Comparison of ENCODE assay signal across 24 cellular contexts in genomic region chr16:54939537-54940278, GRCh38. TPM values are rescaled to one million over a fixed set of nuclear protein-coding genes. Genes with fewer than 3 reads are reported as not detected.
DNase-seq lines count a peak whose midpoint lies in the region; ATAC-seq, FAIRE-seq and TF ChIP-seq lines count a peak whose summit lies in the region.
"Had no signal": no experiment of that assay in that cellular context is flagged by ENCODE, and none has a peak within 500 bp of the region (broad histone marks: within the 10 kb centered on the region; RNA-seq: fewer than 3 reads in every experiment).

No MANE protein-coding gene starts in this region.

- H3K27ac ChIP-seq in endothelial cell of umbilical vein (ENCODE audit: insufficient read depth, low read depth, low read length) (no peak overlapping the region), mesendoderm (ENCODE audit: low read depth, low read length) (no peak overlapping the region), thyroid gland (no peak overlapping the region)
- H3K27ac ChIP-seq: adrenal gland, cardiac muscle cell, heart right ventricle, right atrium auricular region, tibial artery had no signal

- no peak overlapping the region for H3K4me3 ChIP-seq in endothelial cell of umbilical vein (replicated peaks in 1 of 3; ENCODE audit: insufficient read depth in 1 of 3, low read depth in 1 of 3, low read length in 3 of 3)
- no peak overlapping the region for H3K4me3 ChIP-seq in mesendoderm (ENCODE audit: low read length)
- H3K4me3 ChIP-seq in thyroid gland (replicated peaks in 1 of 3), result no peak overlapping the region
- H3K4me3 ChIP-seq: adrenal gland, cardiac muscle cell, tibial artery had no signal

- TF ChIP-seq POLR2A in endothelial cell of umbilical vein (IDR thresholded peaks at IDR 0.05; ENCODE audit: low read depth, low read length) (no peak), thyroid gland (IDR thresholded peaks at IDR 0.05) (no peak)

- H3K18ac ChIP-seq in mesendoderm (ENCODE audit: low read length), result no peak overlapping the region

- BruUV-seq in endothelial cell of umbilical vein (replicated peaks; lab: Mats Ljungman, UMichigan), result no TSS peak

- H4K20me1 ChIP-seq in endothelial cell of umbilical vein (replicated peaks; ENCODE audit: control insufficient read depth, extremely low read depth, insufficient read depth, low read length), result no peaks in the 10 kb centered on the region

- dilution Hi-C loops in endothelial cell of umbilical vein (cut with MboI; ENCODE audit: extremely low pct_ligation_motif_present, low sequenced_read_pairs), result no loop called here

- no peak overlapping the region for H2AFZ ChIP-seq in endothelial cell of umbilical vein (ENCODE audit: low read depth, low read length)

- intact Hi-C loops in left ventricle myocardium superior (cut with micrococcal nuclease), result no loop called here
- intact Hi-C loops in cardiac septum (cut with DNase I), result loop anchor here (5.0 to 10.0 kb wide), 3 partner anchors 307 to 745 kb away; no protein-coding TSS in a partner anchor
- intact Hi-C loops in endothelial cell of umbilical vein (cut with micrococcal nuclease), result loop anchor here (5.0 to 10.0 kb wide), 2 partner anchors 765 to 992 kb away; no protein-coding TSS in a partner anchor
- intact Hi-C loops in thyroid gland (cut with DNase I), result no loop called here

- H3K4me1 ChIP-seq in endothelial cell of umbilical vein (ENCODE audit: control insufficient read depth, extremely low read depth, insufficient read depth, low read length) (peaks cover 4% of the 10 kb centered on the region), mesendoderm (ENCODE audit: control insufficient read depth, low read depth, low read length) (no peaks in the 10 kb centered on the region), thyroid gland (peaks cover 10 to 29% of the 10 kb centered on the region in 2 donors)

- H3K27me3 ChIP-seq in endothelial cell of umbilical vein (ENCODE audit: control insufficient read depth in 2 of 2, insufficient read depth in 2 of 2, low read length in 2 of 2) (peaks cover 71 to 80% of the 10 kb centered on the region in 2 experiments), mesendoderm (ENCODE audit: insufficient read depth, low read length, poor library complexity) (peaks cover 58% of the 10 kb centered on the region), thyroid gland (peaks cover 43% of the 10 kb centered on the region)
- H3K27me3 ChIP-seq: tibial artery had no signal

- H3K9me3 ChIP-seq in endothelial cell of umbilical vein (replicated peaks; ENCODE audit: control insufficient read depth, insufficient read depth, low read length) (no peaks in the 10 kb centered on the region), thyroid gland (no peaks in the 10 kb centered on the region)
- H3K9me3 ChIP-seq: adrenal gland, heart right ventricle, right atrium auricular region, tibial artery had no signal

- H3K9ac ChIP-seq in endothelial cell of umbilical vein (replicated peaks; ENCODE audit: extremely low read depth, insufficient read depth, low read length) (no peak overlapping the region), mesendoderm (ENCODE audit: low read length) (no peak overlapping the region)

- H3K56ac ChIP-seq in mesendoderm (ENCODE audit: low read length), result no peak overlapping the region

- TF ChIP-seq CTCF in endothelial cell of umbilical vein (IDR thresholded peaks at IDR 0.05; ENCODE audit: extremely low read depth in 1 of 2, insufficient read depth in 1 of 2, low read depth in 1 of 2, low read length in 2 of 2), result no peak
- TF ChIP-seq CTCF in thyroid gland (IDR thresholded peaks at IDR 0.05), result no peak

- WGBS in mesendoderm (ENCODE audit: extremely low coverage, insufficient coverage, low lambda C conversion rate), result no CpG with 5 or more reads among the region's 36 CpGs
- WGBS in thyroid gland, 2 donors, result 22 to 26% methylated on average over 25 to 36 of the region's 36 CpGs

- H2AK5ac ChIP-seq in mesendoderm (ENCODE audit: low read length), result no peak overlapping the region

- H2BK120ac ChIP-seq in mesendoderm (ENCODE audit: low read depth, low read length), result no peak overlapping the region

- H3K4me2 ChIP-seq in endothelial cell of umbilical vein (ENCODE audit: insufficient read depth, low read length), result no peak overlapping the region
- H3K4me2 ChIP-seq in mesendoderm (ENCODE audit: low read length), result no peak overlapping the region

- H3K79me2 ChIP-seq in endothelial cell of umbilical vein (ENCODE audit: control insufficient read depth, insufficient read depth, low read length) (no peaks in the 10 kb centered on the region), mesendoderm (ENCODE audit: control insufficient read depth, insufficient read depth, low read length) (no peaks in the 10 kb centered on the region)

- no peaks in the 10 kb centered on the region for H3K79me1 ChIP-seq in mesendoderm (ENCODE audit: low read length)

- CTCF ChIA-PET in endothelial cell of umbilical vein (lab: Charles Lee), result interaction anchor here (1.0 to 1.2 kb wide), 2 partner anchors 9 to 12 kb away, joined by 3 read pairs; partner anchors contain the start of gene IRX5

- no peak for FAIRE-seq in endothelial cell of umbilical vein (lab: Jason Lieb, UNC)

- no peak for ATAC-seq in left ventricle myocardium superior
- no peak for ATAC-seq in HG03139 (IDR thresholded peaks at IDR 0.05; ENCODE audit: unreplicated experiment)
- ATAC-seq: activated CD4-positive, CD25-positive, alpha-beta regulatory T cell treated with anti-CD3 and anti-CD28 coated beads, Interleukin-2, amount 50 U/mL, for 24 hours; effector memory CD8-positive, alpha-beta T cell; heart right ventricle; stimulated activated memory B cell treated with anti-CD40 and anti-IgM and Interleukin-4, amounts not matched to agents 10 μg/mL and 1 μg/mL and 100 μg/mL, for 72 hours had no signal

- POLR2A ChIA-PET in endothelial cell of umbilical vein (lab: Charles Lee), result no interaction called here

- no peak overlapping the region for H3K23ac ChIP-seq in mesendoderm (ENCODE audit: low read length)

- H2BK5ac ChIP-seq in mesendoderm (ENCODE audit: low read length), result no peak overlapping the region

- DNase-seq in left ventricle myocardium superior (peak; percentile 43), cardiac septum (ENCODE audit: low spot score) (no peak), endothelial cell of umbilical vein (ENCODE audit: low read depth, low spot score) (no peak), mesendoderm (peak; percentile 33), NCI-H146 (lab: John Stamatoyannopoulos, UW) (no peak), thyroid gland (no peak), T-helper 9 cell (no peak)
- DNase-seq: adrenal gland; CD4-positive, CD25-positive, alpha-beta regulatory T cell; DMS53; effector memory CD8-positive, alpha-beta T cell; GOT3; MM.1S; NCI-H187 treated with DMSO at 0.1 percent for 48 hours; nucleus accumbens; SIG-M5; T-helper 2 cell; tibial artery had no signal

- H3K36me3 ChIP-seq in endothelial cell of umbilical vein (ENCODE audit: control insufficient read depth in 2 of 2, extremely low read depth in 1 of 2, insufficient read depth in 2 of 2, low read length in 2 of 2), result no peaks in the 10 kb centered on the region
- H3K36me3 ChIP-seq in mesendoderm (ENCODE audit: control insufficient read depth, insufficient read depth, low read length), result no peaks in the 10 kb centered on the region
- no peaks in the 10 kb centered on the region for H3K36me3 ChIP-seq in thyroid gland
- H3K36me3 ChIP-seq: adrenal gland, cardiac muscle cell, heart right ventricle, right atrium auricular region had no signal

- no peak overlapping the region for H4K5ac ChIP-seq in mesendoderm (ENCODE audit: low read length)

- H4K8ac ChIP-seq in mesendoderm (ENCODE audit: low read depth, low read length), result no peak overlapping the region

- H2BK15ac ChIP-seq in mesendoderm (replicated peaks; ENCODE audit: low read depth), result no peak overlapping the region

- no peak overlapping the region for H3K4ac ChIP-seq in mesendoderm (ENCODE audit: low read depth, low read length)

- H3K9me1 ChIP-seq in endothelial cell of umbilical vein (replicated peaks; ENCODE audit: control insufficient read depth, extremely low read depth, insufficient read depth, low read length), result no peaks in the 10 kb centered on the region

TF ChIP-seq in endothelial cell of umbilical vein, 7 proteins besides CTCF, POLR2A, EP300 and RAD21:
- no peak for TF ChIP-seq POLR2AphosphoS5 (IDR thresholded peaks at IDR 0.05; ENCODE audit: insufficient read depth, low read depth, low read length)
- TF ChIP-seq FOS (IDR thresholded peaks at IDR 0.05; ENCODE audit: borderline replicate concordance, insufficient read depth, low read length), result no peak
- peak; percentile 13 for TF ChIP-seq EZH2 (IDR thresholded peaks at IDR 0.05; ENCODE audit: borderline replicate concordance, low read depth, low read length, severe bottlenecking)
- no peak for TF ChIP-seq GATA2 (IDR thresholded peaks at IDR 0.05; ENCODE audit: insufficient read depth, insufficient read length, low read depth, low read length)
- TF ChIP-seq JUN (IDR thresholded peaks at IDR 0.05; ENCODE audit: borderline replicate concordance, insufficient read depth, insufficient read length, low read depth), result no peak
- no peak for TF ChIP-seq MAX (IDR thresholded peaks at IDR 0.05; ENCODE audit: insufficient read depth, insufficient read length)
- no peak for TF ChIP-seq MYC (IDR thresholded peaks at IDR 0.05; ENCODE audit: low read depth, low read length)
TF ChIP-seq in endothelial cell of umbilical vein: peak in this region for 1.

RNA-seq across cellular contexts. Expression of gene IRX5, which starts 9.0 kb away (rescaled TPM):
- total RNA-seq in left ventricle myocardium superior (0.47 TPM), cardiac septum (15.4 TPM), endothelial cell of umbilical vein (not detected in 2 replicates), thyroid gland (1 to 10 TPM in 1 of 4 donors, not detected in 3; 1.3 TPM)
- not detected in 2 replicates for polyA plus RNA-seq in endothelial cell of umbilical vein
- polyA plus RNA-seq in endothelial cell of umbilical vein (2011; cell fraction: cytosol; rRNA removed), result not detected in 2 replicates
- polyA plus RNA-seq in endothelial cell of umbilical vein (2011; cell fraction: nucleus; rRNA removed), result 0.14 and 0.16 TPM in 2 replicates
- not detected in 2 replicates for polyA plus RNA-seq in endothelial cell of umbilical vein (2012)
- not detected in 2 replicates for polyA minus RNA-seq in endothelial cell of umbilical vein
- polyA minus RNA-seq in endothelial cell of umbilical vein (2011; cell fraction: cytosol; rRNA and poly(A)+ RNA removed), result 3.6 TPM
- polyA minus RNA-seq in endothelial cell of umbilical vein (2011; cell fraction: nucleus; rRNA and poly(A)+ RNA removed), result 0.29 TPM in 1 of 2 replicates, not detected in the other
- polyA plus RNA-seq in mesendoderm (2013, experiment 1 of 2), result 0.27 TPM
- polyA plus RNA-seq in mesendoderm (2013, experiment 2 of 2), result 0.21 TPM
- polyA plus RNA-seq: CD4-positive, CD25-positive, alpha-beta regulatory T cell had no signal

Comparison
In these comparisons a context has a peak if more than half of its experiments do, and no peak if none do; other contexts are left out.
1. DNase-seq: peak in left ventricle myocardium superior (single experiment) and mesendoderm (single experiment); none in cardiac septum (single experiment), endothelial cell of umbilical vein (single experiment), NCI-H146 (single experiment), thyroid gland (0 of 2) and T-helper 9 cell (single experiment).
2. intact Hi-C loops: an anchor here in cardiac septum (5.0 to 10.0 kb wide) and endothelial cell of umbilical vein (5.0 to 10.0 kb wide); none called in left ventricle myocardium superior and thyroid gland.